In genomic region chr3:183178512-183178832, GRCh38 we compare ENCODE assay signal across 8 cellular contexts. TPM values are rescaled to one million over a fixed set of nuclear protein-coding genes. Genes with fewer than 3 reads are reported as not detected.
A peak's percentile ranks its signal among the peaks of the same experiment; 100 is the strongest.
DNase-seq lines count a peak whose midpoint lies in the region; ATAC-seq and TF ChIP-seq lines count a peak whose summit lies in the region.

No MANE protein-coding gene starts in this region.

- H3K36me3 ChIP-seq in CD4-positive, alpha-beta memory T cell (ENCODE audit: insufficient read depth, low read length), result no peaks in the 10 kb centered on the region
- no peaks in the 10 kb centered on the region for H3K36me3 ChIP-seq in RWPE2 (ENCODE audit: low read depth)
- H3K36me3 ChIP-seq in SJCRH30, result no peaks in the 10 kb centered on the region

- POLR2A ChIA-PET in CD4-positive, alpha-beta memory T cell (lab: Charles Lee; ENCODE audit: partially characterized antibody), result no interaction called here

- H3K27ac Mint-ChIP-seq in CD4-positive, alpha-beta memory T cell, result peak overlapping the region in 1 of 7 donors; percentile 29
- no peak overlapping the region for H3K27ac Mint-ChIP-seq in progenitor cell of endocrine pancreas

- peaks cover 0 to 5% (median 5%) of the 10 kb centered on the region in 4 donors for H3K4me1 Mint-ChIP-seq in CD4-positive, alpha-beta memory T cell
- H3K4me1 Mint-ChIP-seq in progenitor cell of endocrine pancreas (ENCODE audit: low read depth), result peaks cover 3% of the 10 kb centered on the region

- CTCF ChIA-PET in CD4-positive, alpha-beta memory T cell (lab: Charles Lee; ENCODE audit: partially characterized antibody), result interaction anchor here (1.1 to 2.3 kb wide), 4 partner anchors 10 to 205 kb away, joined by 4 to 12 read pairs (median 6); no protein-coding TSS in a partner anchor

- peaks cover 10 to 22% of the 10 kb centered on the region in 2 donors for H3K27me3 Mint-ChIP-seq in CD4-positive, alpha-beta memory T cell
- H3K27me3 Mint-ChIP-seq in progenitor cell of endocrine pancreas, result peaks cover 60% of the 10 kb centered on the region

- DNase-seq in CD4-positive, alpha-beta memory T cell, result no peak
- no peak for DNase-seq in RWPE2 (ENCODE audit: low spot score)
- DNase-seq in fibroblast of mammary gland (ENCODE audit: low read depth), result no peak
- no peak for DNase-seq in progenitor cell of endocrine pancreas (ENCODE audit: low spot score, unreplicated experiment)
- no peak for DNase-seq in SJCRH30
- DNase-seq in iPS-NIHi7 (ENCODE audit: extremely low spot score), result no peak

- intact Hi-C loops in CD4-positive, alpha-beta memory T cell (cut with micrococcal nuclease), result no loop called here

- no peaks in the 10 kb centered on the region for H3K9me3 ChIP-seq in CD4-positive, alpha-beta memory T cell (ENCODE audit: control insufficient read depth in 1 of 2, low read length in 2 of 2)
- H3K9me3 ChIP-seq in RWPE2 (ENCODE audit: severe bottlenecking), result no peaks in the 10 kb centered on the region
- no peaks in the 10 kb centered on the region for H3K9me3 ChIP-seq in SJCRH30 (replicated peaks)

- ATAC-seq in RWPE2 (ENCODE audit: low read depth), result no peak
- no peak for ATAC-seq in GM18511 (IDR thresholded peaks at IDR 0.05; ENCODE audit: unreplicated experiment)
- no peak for ATAC-seq in HG03045 (IDR thresholded peaks at IDR 0.05; ENCODE audit: unreplicated experiment)

- H3K4me3 Mint-ChIP-seq in CD4-positive, alpha-beta memory T cell, result peak overlapping the region; percentile 63 to 85 (median 77)
- peak overlapping the region; percentile 66 for H3K4me3 Mint-ChIP-seq in progenitor cell of endocrine pancreas (ENCODE audit: low read depth)

- no peaks in the 10 kb centered on the region for H3K9me3 Mint-ChIP-seq in CD4-positive, alpha-beta memory T cell
- no peaks in the 10 kb centered on the region for H3K9me3 Mint-ChIP-seq in progenitor cell of endocrine pancreas (ENCODE audit: low read depth)

- H3K4me1 ChIP-seq in CD4-positive, alpha-beta memory T cell (ENCODE audit: insufficient read depth, low read length), result peaks cover 15% of the 10 kb centered on the region
- H3K4me1 ChIP-seq in RWPE2 (ENCODE audit: insufficient read depth, poor library complexity, severe bottlenecking) (peaks cover 4% of the 10 kb centered on the region), SJCRH30 (no peaks in the 10 kb centered on the region)

- H3K4me3 ChIP-seq in CD4-positive, alpha-beta memory T cell (ENCODE audit: low read length in 2 of 2), result peak overlapping the region in 1 of 2 donors; percentile 45
- H3K4me3 ChIP-seq in RWPE2 (ENCODE audit: severe bottlenecking) (peak overlapping the region; percentile 34), fibroblast of mammary gland (ENCODE audit: control insufficient read depth, low read depth, low read length) (peak overlapping the region; percentile 65), SJCRH30 (no peak overlapping the region)

- peaks cover 0 to 10% of the 10 kb centered on the region in 2 donors for H3K36me3 Mint-ChIP-seq in CD4-positive, alpha-beta memory T cell
- no peaks in the 10 kb centered on the region for H3K36me3 Mint-ChIP-seq in progenitor cell of endocrine pancreas (ENCODE audit: insufficient read depth)

- H3K27ac ChIP-seq in CD4-positive, alpha-beta memory T cell (ENCODE audit: low read depth, low read length), result no peak overlapping the region
- H3K27ac ChIP-seq in RWPE2 (ENCODE audit: poor library complexity, severe bottlenecking) (no peak overlapping the region), SJCRH30 (no peak overlapping the region)

- H3K27me3 ChIP-seq in CD4-positive, alpha-beta memory T cell (ENCODE audit: insufficient read depth, low read length), result peaks cover 10% of the 10 kb centered on the region
- H3K27me3 ChIP-seq in RWPE2 (ENCODE audit: insufficient read depth, poor library complexity, severe bottlenecking), result no peaks in the 10 kb centered on the region
- H3K27me3 ChIP-seq in SJCRH30, result no peaks in the 10 kb centered on the region

- TF ChIP-seq CTCF in RWPE2 (IDR thresholded peaks at IDR 0.05; ENCODE audit: poor library complexity, severe bottlenecking), result no peak
- no peak for TF ChIP-seq CTCF in fibroblast of mammary gland (conservative IDR thresholded peaks at IDR 0.05; ENCODE audit: control insufficient read depth, insufficient read depth, low read depth, low read length)
- no peak for TF ChIP-seq CTCF in progenitor cell of endocrine pancreas (IDR thresholded peaks at IDR 0.05; ENCODE audit: unreplicated experiment)

RNA-seq across cellular contexts. Expression of gene LAMP3, which starts 15.9 kb away (rescaled TPM):
- total RNA-seq in CD4-positive, alpha-beta memory T cell, result under 1 TPM; 0.76 to 0.97 TPM
- 1 to 10 TPM; 2.6 to 5.6 TPM for polyA plus RNA-seq in CD4-positive, alpha-beta memory T cell
- 0.17 and 0.47 TPM in 2 replicates for total RNA-seq in progenitor cell of endocrine pancreas
- 0.02 and 0.05 TPM in 2 replicates for total RNA-seq in SJCRH30 (2014; rRNA removed; shearing (Covaris generic))
